In the genomic region with DNA sequence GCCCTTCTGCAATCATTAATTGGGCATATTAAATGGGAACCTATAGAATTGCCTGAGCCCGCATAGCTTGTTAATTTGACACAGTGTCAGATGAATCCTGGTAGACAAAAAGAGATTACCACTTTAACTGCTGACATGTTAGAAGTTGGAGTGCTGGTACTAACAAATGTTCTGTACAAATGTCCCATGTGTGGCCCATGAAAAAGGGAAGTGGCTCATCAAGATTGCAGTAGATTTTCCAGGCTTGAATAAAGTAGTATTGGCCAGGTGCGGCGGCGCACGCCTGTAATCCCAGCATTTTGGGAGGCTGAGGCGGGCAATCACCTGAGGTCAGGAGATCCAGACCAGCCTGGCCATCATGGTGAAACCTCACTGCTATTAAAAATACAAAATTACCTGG, we compare ENCODE assay signal across 30 cellular contexts.
"Had no signal": no experiment of that assay in that cellular context is flagged by ENCODE, and none has a peak within 500 bp of the region (broad histone marks: within the 10 kb centered on the region; RNA-seq: fewer than 3 reads in every experiment).

No MANE protein-coding gene starts in this region.

- H2AFZ ChIP-seq: hepatocyte had no signal

- H3K4me3 ChIP-seq: esophagus squamous epithelium, gastroesophageal sphincter, heart right ventricle, hepatocyte had no signal

- H3K36me3 ChIP-seq: brain microvascular endothelial cell, esophagus squamous epithelium, gastroesophageal sphincter, heart right ventricle, WERI-Rb-1 had no signal

- FAIRE-seq: astrocyte, bronchial epithelial cell had no signal

- H3K27me3 ChIP-seq: brain microvascular endothelial cell, esophagus squamous epithelium, gastroesophageal sphincter, heart right ventricle, hepatocyte had no signal

- DNase-seq: activated B cell treated with CpG ODN at 0.5 μM for 24 hours; activated CD4-positive, alpha-beta T cell treated with anti-CD3 and anti-CD28 coated beads for 48 hours; activated CD4-positive, alpha-beta T cell treated with anti-CD3 and anti-CD28 coated beads, Interleukin-2, amount 50 U/mL, for 1 hour; activated CD4-positive, alpha-beta T cell treated with anti-CD3 and anti-CD28 coated beads, Interleukin-2, amount 50 U/mL, for 48 hours; activated CD8-positive, alpha-beta memory T cell treated with anti-CD3 and anti-CD28 coated beads for 24 hours; activated CD8-positive, alpha-beta T cell treated with anti-CD3 and anti-CD28 coated beads for 36 hours; activated effector memory CD4-positive, alpha-beta T cell treated with Interleukin-2 at 50 U/mL for 16 hours; activated gamma-delta T cell treated with Interleukin-2 at 50 U/mL for 16 hours; activated naive CD4-positive, alpha-beta T cell treated with anti-CD3 and anti-CD28 coated beads, Interleukin-2, amount 50 U/mL, for 16 hours; activated naive CD4-positive, alpha-beta T cell treated with Interleukin-2 at 50 U/mL for 16 hours; activated T-cell treated with anti-CD3 and anti-CD28 coated beads, Interleukin-2, amount 50 U/mL, for 4 hours; amniotic stem cell; anterior cingulate cortex; brain microvascular endothelial cell; cortex of kidney; dermis blood vessel endothelial cell; effector CD4-positive, alpha-beta T cell; effector memory CD8-positive, alpha-beta T cell; erythroblast; esophagus squamous epithelium; foreskin melanocyte; heart right ventricle; T1000; WERI-Rb-1 had no signal

- H3K9me3 ChIP-seq: esophagus squamous epithelium, gastroesophageal sphincter, heart right ventricle had no signal

- H3K4me2 ChIP-seq: hepatocyte had no signal

- H3K79me2 ChIP-seq: hepatocyte had no signal

- H3K4me1 ChIP-seq: esophagus squamous epithelium, gastroesophageal sphincter, heart right ventricle had no signal

- H3K27ac ChIP-seq: brain microvascular endothelial cell, esophagus squamous epithelium, gastroesophageal sphincter, heart right ventricle, hepatocyte, WERI-Rb-1 had no signal

- ATAC-seq: activated CD4-positive, CD25-positive, alpha-beta regulatory T cell treated with anti-CD3 and anti-CD28 coated beads, Interleukin-2, amount 50 U/mL, for 24 hours; activated CD8-positive, alpha-beta T cell treated with anti-CD3 and anti-CD28 coated beads for 36 hours; activated T-cell treated with anti-CD3 and anti-CD28 coated beads, Interleukin-2, amount 50 U/mL, for 4 hours; activated T-helper 17 cell treated with anti-CD3 and anti-CD28 coated beads, Interleukin-2, amount 50 U/mL, for 72 hours; effector memory CD8-positive, alpha-beta T cell; gastroesophageal sphincter; heart right ventricle had no signal
